In genomic region chr19:18286973-18287635, GRCh38 we compare ENCODE assay signal across 12 cellular contexts. TPM values are rescaled to one million over a fixed set of nuclear protein-coding genes. Genes with fewer than 3 reads are reported as not detected.
A peak's percentile ranks its signal among the peaks of the same experiment; 100 is the strongest.
DNase-seq lines count a peak whose midpoint lies in the region; ATAC-seq, FAIRE-seq and TF ChIP-seq lines count a peak whose summit lies in the region.
"Had no signal": no experiment of that assay in that cellular context is flagged by ENCODE, and none has a peak within 500 bp of the region (broad histone marks: within the 10 kb centered on the region; RNA-seq: fewer than 3 reads in every experiment).

No MANE protein-coding gene starts in this region.

- dilution Hi-C loops in keratinocyte (cut with MboI; ENCODE audit: extremely low pct_ligation_motif_present, low sequenced_read_pairs): no loop called here

- no peaks in the 10 kb centered on the region for H3K27me3 Mint-ChIP-seq in T-helper 1 cell treated with Interleukin-12 subunit alpha and Interleukin-12 subunit beta and Interleukin-4 antibody, amounts not matched to agents 30 μg/mL and 1 μg/mL, for 36 hours (ENCODE audit: low read depth)
- H3K27me3 Mint-ChIP-seq in activated naive CD8-positive, alpha-beta T cell treated with anti-CD3 and anti-CD28 coated beads, Interleukin-2, amount 10 ng/mL, durations not matched to agents 7 days and 5 days: no peaks in the 10 kb centered on the region
- H3K27me3 Mint-ChIP-seq in stimulated activated naive B cell treated with anti-CD40 and anti-IgM and Interleukin-4, amounts not matched to agents 10 μg/mL and 1 μg/mL and 100 μg/mL, for 72 hours: no peaks in the 10 kb centered on the region
- H3K27me3 Mint-ChIP-seq: T-helper 17 cell had no signal

- H3K79me2 ChIP-seq in keratinocyte (ENCODE audit: control insufficient read depth, insufficient read depth, low read length): no peaks in the 10 kb centered on the region

- DNase-seq in T-helper 1 cell (no peak), keratinocyte (ENCODE audit: low read depth, low spot score) (no peak), NOMO-1 treated with DMSO at 0.1 percent for 48 hours (lab: John Stamatoyannopoulos, UW; ENCODE audit: unreplicated experiment) (no peak), Kasumi-1 (lab: John Stamatoyannopoulos, UW) (no peak), pancreas (no peak)
- DNase-seq in activated naive CD8-positive, alpha-beta T cell treated with anti-CD3 and anti-CD28 coated beads, Interleukin-2, amount 10 ng/mL, durations not matched to agents 7 days and 5 days: no peak
- no peak for DNase-seq in stimulated activated naive B cell treated with anti-CD40 and anti-IgM and Interleukin-4, amounts not matched to agents 10 μg/mL and 1 μg/mL and 100 μg/mL, for 72 hours
- DNase-seq: NCI-H1417 treated with DMSO at 0.1 percent for 48 hours, T-helper 17 cell, upper lobe of left lung had no signal

- no peak for FAIRE-seq in keratinocyte (lab: Jason Lieb, UNC)
- no peak for FAIRE-seq in pancreas (lab: Jason Lieb, UNC)

- H3K27me3 ChIP-seq in keratinocyte (ENCODE audit: control insufficient read depth, extremely low read depth, insufficient read depth, low read length) (no peaks in the 10 kb centered on the region), pancreas (no peaks in the 10 kb centered on the region)
- H3K27me3 ChIP-seq: upper lobe of left lung had no signal

- H3K4me1 ChIP-seq in keratinocyte (ENCODE audit: control insufficient read depth, extremely low read depth, insufficient read depth, low read length) (peaks cover 13% of the 10 kb centered on the region), pancreas (peaks cover 0 to 11% (median 7%) of the 10 kb centered on the region in 3 donors)

- H3K9me3 ChIP-seq in keratinocyte (ENCODE audit: control insufficient read depth, low read depth, low read length): no peaks in the 10 kb centered on the region
- H3K9me3 ChIP-seq in pancreas: no peaks in the 10 kb centered on the region
- H3K9me3 ChIP-seq: upper lobe of left lung had no signal

- H3K36me3 ChIP-seq in keratinocyte (ENCODE audit: control insufficient read depth in 2 of 2, extremely low read depth in 1 of 2, insufficient read depth in 2 of 2, low read length in 2 of 2) (no peaks in the 10 kb centered on the region), pancreas (no peaks in the 10 kb centered on the region)
- H3K36me3 ChIP-seq: upper lobe of left lung had no signal

- POLR2A ChIA-PET in activated naive CD8-positive, alpha-beta T cell treated with anti-CD3 and anti-CD28 coated beads, Interleukin-2, amount 10 ng/mL, durations not matched to agents 7 days and 5 days (lab: Charles Lee): interaction anchor here (3.2 to 12.8 kb wide), 2 partner anchors 14 to 35 kb away, joined by 25 to 846 read pairs; partner anchors contain the start of gene LSM4

- H3K27ac ChIP-seq in keratinocyte (ENCODE audit: control insufficient read depth, insufficient read depth, low read length): no peak overlapping the region
- H3K27ac ChIP-seq in pancreas: no peak overlapping the region
- H3K27ac ChIP-seq: 22Rv1 had no signal

- H2AFZ ChIP-seq in keratinocyte (ENCODE audit: control insufficient read depth, low read length): peak overlapping the region; percentile 38

- no peak overlapping the region for H3K9ac ChIP-seq in keratinocyte (ENCODE audit: control insufficient read depth, extremely low read depth, insufficient read depth, low read length)

- peaks cover 9% of the 10 kb centered on the region for H3K36me3 Mint-ChIP-seq in T-helper 1 cell treated with Interleukin-12 subunit alpha and Interleukin-12 subunit beta and Interleukin-4 antibody, amounts not matched to agents 30 μg/mL and 1 μg/mL, for 36 hours (ENCODE audit: low read depth)
- H3K36me3 Mint-ChIP-seq in activated naive CD8-positive, alpha-beta T cell treated with anti-CD3 and anti-CD28 coated beads, Interleukin-2, amount 10 ng/mL, durations not matched to agents 7 days and 5 days: peaks cover 5% of the 10 kb centered on the region
- peaks cover 6 to 11% of the 10 kb centered on the region in 2 donors for H3K36me3 Mint-ChIP-seq in stimulated activated naive B cell treated with anti-CD40 and anti-IgM and Interleukin-4, amounts not matched to agents 10 μg/mL and 1 μg/mL and 100 μg/mL, for 72 hours

- peak overlapping the region; percentile 38 for H3K27ac Mint-ChIP-seq in T-helper 1 cell treated with Interleukin-12 subunit alpha and Interleukin-12 subunit beta and Interleukin-4 antibody, amounts not matched to agents 30 μg/mL and 1 μg/mL, for 36 hours
- peak overlapping the region; percentile 12 for H3K27ac Mint-ChIP-seq in activated naive CD8-positive, alpha-beta T cell treated with anti-CD3 and anti-CD28 coated beads, Interleukin-2, amount 10 ng/mL, durations not matched to agents 7 days and 5 days
- H3K27ac Mint-ChIP-seq in stimulated activated naive B cell treated with anti-CD40 and anti-IgM and Interleukin-4, amounts not matched to agents 10 μg/mL and 1 μg/mL and 100 μg/mL, for 72 hours: peak overlapping the region; percentile 67
- H3K27ac Mint-ChIP-seq: T-helper 17 cell had no signal

- TF ChIP-seq CTCF in keratinocyte (optimal IDR thresholded peaks at IDR 0.05 in 1 of 3, IDR thresholded peaks at IDR 0.05 in 1 of 3, conservative IDR thresholded peaks at IDR 0.05 in 1 of 3; ENCODE audit: extremely low read depth in 1 of 3, insufficient read depth in 2 of 3, low read length in 3 of 3): no peak
- TF ChIP-seq CTCF in pancreas (IDR thresholded peaks at IDR 0.05): no peak

- H3K4me3 ChIP-seq in keratinocyte (ENCODE audit: control insufficient read depth in 2 of 3, extremely low read depth in 1 of 3, insufficient read depth in 2 of 3, low read depth in 1 of 3, low read length in 3 of 3) (no peak overlapping the region), pancreas (no peak overlapping the region)
- H3K4me3 ChIP-seq: upper lobe of left lung had no signal

- ATAC-seq in activated naive CD8-positive, alpha-beta T cell treated with anti-CD3 and anti-CD28 coated beads, Interleukin-2, amount 10 ng/mL, durations not matched to agents 7 days and 5 days (ENCODE audit: low read depth): no peak
- ATAC-seq in stimulated activated naive B cell treated with anti-CD40 and anti-IgM and Interleukin-4, amounts not matched to agents 10 μg/mL and 1 μg/mL and 100 μg/mL, for 72 hours (replicated peaks): no peak
- ATAC-seq in pancreas: no peak
- ATAC-seq: T-helper 17 cell had no signal

- no peak overlapping the region for H3K4me2 ChIP-seq in keratinocyte (ENCODE audit: control insufficient read depth, extremely low read depth, insufficient read depth, low read depth, low read length)

- H4K20me1 ChIP-seq in keratinocyte (ENCODE audit: control insufficient read depth, extremely low read depth, insufficient read depth, low read length): no peaks in the 10 kb centered on the region

- 69 to 76% methylated on average over 21 of the region's 21 CpGs for WGBS in pancreas, 2 donors

- H3K4me3 Mint-ChIP-seq in T-helper 1 cell treated with Interleukin-12 subunit alpha and Interleukin-12 subunit beta and Interleukin-4 antibody, amounts not matched to agents 30 μg/mL and 1 μg/mL, for 36 hours: no peak overlapping the region
- H3K4me3 Mint-ChIP-seq in activated naive CD8-positive, alpha-beta T cell treated with anti-CD3 and anti-CD28 coated beads, Interleukin-2, amount 10 ng/mL, durations not matched to agents 7 days and 5 days: no peak overlapping the region
- H3K4me3 Mint-ChIP-seq in stimulated activated naive B cell treated with anti-CD40 and anti-IgM and Interleukin-4, amounts not matched to agents 10 μg/mL and 1 μg/mL and 100 μg/mL, for 72 hours: no peak overlapping the region
- H3K4me3 Mint-ChIP-seq: T-helper 17 cell had no signal

- intact Hi-C loops in pancreas (cut with DNase I): no loop called here

- H3K9me3 Mint-ChIP-seq in T-helper 1 cell treated with Interleukin-12 subunit alpha and Interleukin-12 subunit beta and Interleukin-4 antibody, amounts not matched to agents 30 μg/mL and 1 μg/mL, for 36 hours: no peaks in the 10 kb centered on the region
- no peaks in the 10 kb centered on the region for H3K9me3 Mint-ChIP-seq in activated naive CD8-positive, alpha-beta T cell treated with anti-CD3 and anti-CD28 coated beads, Interleukin-2, amount 10 ng/mL, durations not matched to agents 7 days and 5 days
- H3K9me3 Mint-ChIP-seq in stimulated activated naive B cell treated with anti-CD40 and anti-IgM and Interleukin-4, amounts not matched to agents 10 μg/mL and 1 μg/mL and 100 μg/mL, for 72 hours: no peaks in the 10 kb centered on the region

- peaks cover 50% of the 10 kb centered on the region for H3K4me1 Mint-ChIP-seq in T-helper 1 cell treated with Interleukin-12 subunit alpha and Interleukin-12 subunit beta and Interleukin-4 antibody, amounts not matched to agents 30 μg/mL and 1 μg/mL, for 36 hours (ENCODE audit: low read depth)
- peaks cover 47% of the 10 kb centered on the region for H3K4me1 Mint-ChIP-seq in activated naive CD8-positive, alpha-beta T cell treated with anti-CD3 and anti-CD28 coated beads, Interleukin-2, amount 10 ng/mL, durations not matched to agents 7 days and 5 days
- H3K4me1 Mint-ChIP-seq in stimulated activated naive B cell treated with anti-CD40 and anti-IgM and Interleukin-4, amounts not matched to agents 10 μg/mL and 1 μg/mL and 100 μg/mL, for 72 hours: peaks cover 53 to 87% of the 10 kb centered on the region in 2 donors

- peaks cover 2% of the 10 kb centered on the region for H3K9me1 ChIP-seq in keratinocyte (ENCODE audit: control insufficient read depth, extremely low read depth, insufficient read depth, low read length)

RNA-seq across cellular contexts. Expression of gene JUND, which starts 5.7 kb away (rescaled TPM):
- 100 to 1,000 TPM; 366 to 394 TPM for total RNA-seq in activated naive CD8-positive, alpha-beta T cell treated with anti-CD3 and anti-CD28 coated beads, Interleukin-2, amount 10 ng/mL, durations not matched to agents 7 days and 5 days
- 17.2 to 36.7 TPM (median 20.7 TPM) in 3 replicates for polyA plus RNA-seq in keratinocyte
- polyA plus RNA-seq in keratinocyte (2011; ENCODE audit: low read depth): 36.2 TPM
- polyA plus RNA-seq in keratinocyte (2011; cell fraction: cytosol; rRNA removed): 13.4 and 56.6 TPM in 2 replicates
- polyA plus RNA-seq in keratinocyte (2011; cell fraction: nucleus; rRNA removed): 31.1 and 77.4 TPM in 2 replicates
- polyA plus RNA-seq in keratinocyte (2012; ENCODE audit: low replicate concordance): 25.3 and 35.2 TPM in 2 replicates
- polyA minus RNA-seq in keratinocyte: 8.8 to 21.5 TPM (median 11.9 TPM) in 3 replicates
- polyA minus RNA-seq in keratinocyte (2011; cell fraction: cytosol; rRNA and poly(A)+ RNA removed): 116 TPM
- 81.8 and 91.2 TPM in 2 replicates for polyA minus RNA-seq in keratinocyte (2011; cell fraction: nucleus; rRNA and poly(A)+ RNA removed)
- total RNA-seq in pancreas: 100 to 1,000 TPM in 5 of 6 donors, 10 to 100 TPM in 1; 86.8 to 181 (median 137) TPM
- 100 to 1,000 TPM; 111 to 128 TPM for polyA plus RNA-seq in pancreas

RNA-seq across cellular contexts. Expression of gene IQCN, which starts 12.9 kb away (rescaled TPM):
- total RNA-seq in activated naive CD8-positive, alpha-beta T cell treated with anti-CD3 and anti-CD28 coated beads, Interleukin-2, amount 10 ng/mL, durations not matched to agents 7 days and 5 days: 1 to 10 TPM; 5.0 to 5.2 TPM
- polyA plus RNA-seq in keratinocyte (0.02 to 0.06 TPM in 2 of 3 replicates, not detected in the other), pancreas (10 to 100 TPM; 14.7 to 25.3 TPM)
- polyA plus RNA-seq in keratinocyte (2011; ENCODE audit: low read depth): not detected
- not detected in 2 replicates for polyA plus RNA-seq in keratinocyte (2011; cell fraction: cytosol; rRNA removed)
- 0.69 and 3.8 TPM in 2 replicates for polyA plus RNA-seq in keratinocyte (2011; cell fraction: nucleus; rRNA removed)
- 0.02 and 0.34 TPM in 2 replicates for polyA plus RNA-seq in keratinocyte (2012; ENCODE audit: low replicate concordance)
- polyA minus RNA-seq in keratinocyte: 0.26 to 0.46 TPM in 2 of 3 replicates, not detected in the other
- not detected for polyA minus RNA-seq in keratinocyte (2011; cell fraction: cytosol; rRNA and poly(A)+ RNA removed)
- 0.84 and 2.8 TPM in 2 replicates for polyA minus RNA-seq in keratinocyte (2011; cell fraction: nucleus; rRNA and poly(A)+ RNA removed)
- 1 to 10 TPM; 1.0 to 5.6 (median 1.6) TPM for total RNA-seq in pancreas

RNA-seq across cellular contexts. Expression of gene LSM4, which starts 35.8 kb away (rescaled TPM):
- total RNA-seq in activated naive CD8-positive, alpha-beta T cell treated with anti-CD3 and anti-CD28 coated beads, Interleukin-2, amount 10 ng/mL, durations not matched to agents 7 days and 5 days: 100 to 1,000 TPM; 151 to 157 TPM
- polyA plus RNA-seq in keratinocyte (150 to 170 TPM (median 162 TPM) in 3 replicates), pancreas (10 to 100 TPM; 65.9 to 67.9 TPM)
- polyA plus RNA-seq in keratinocyte (2011; ENCODE audit: low read depth): 50.4 TPM
- polyA plus RNA-seq in keratinocyte (2011; cell fraction: cytosol; rRNA removed): 74.7 and 141 TPM in 2 replicates
- polyA plus RNA-seq in keratinocyte (2011; cell fraction: nucleus; rRNA removed): 41.7 and 45.2 TPM in 2 replicates
- 86.5 and 186 TPM in 2 replicates for polyA plus RNA-seq in keratinocyte (2012; ENCODE audit: low replicate concordance)
- polyA minus RNA-seq in keratinocyte: 30.7 to 49.0 TPM (median 33.8 TPM) in 3 replicates
- 109 TPM for polyA minus RNA-seq in keratinocyte (2011; cell fraction: cytosol; rRNA and poly(A)+ RNA removed)
- 16.4 and 21.7 TPM in 2 replicates for polyA minus RNA-seq in keratinocyte (2011; cell fraction: nucleus; rRNA and poly(A)+ RNA removed)
- 10 to 100 TPM; 16.5 to 39.0 (median 33.4) TPM for total RNA-seq in pancreas

RNA-seq across cellular contexts. Expression of gene PGPEP1, which starts 53.3 kb away (rescaled TPM):
- total RNA-seq in activated naive CD8-positive, alpha-beta T cell treated with anti-CD3 and anti-CD28 coated beads, Interleukin-2, amount 10 ng/mL, durations not matched to agents 7 days and 5 days: 10 to 100 TPM; 41.3 to 45.7 TPM
- polyA plus RNA-seq in keratinocyte: 4.8 to 5.8 TPM (median 5.6 TPM) in 3 replicates
- polyA plus RNA-seq in keratinocyte (2011; ENCODE audit: low read depth): 1.3 TPM
- 4.0 and 4.4 TPM in 2 replicates for polyA plus RNA-seq in keratinocyte (2011; cell fraction: cytosol; rRNA removed)
- polyA plus RNA-seq in keratinocyte (2011; cell fraction: nucleus; rRNA removed): 9.2 and 10.9 TPM in 2 replicates
- polyA plus RNA-seq in keratinocyte (2012; ENCODE audit: low replicate concordance): 4.5 and 4.8 TPM in 2 replicates
- polyA minus RNA-seq in keratinocyte: 8.9 to 13.1 TPM (median 11.7 TPM) in 3 replicates
- polyA minus RNA-seq in keratinocyte (2011; cell fraction: cytosol; rRNA and poly(A)+ RNA removed): 7.5 TPM
- 6.7 and 7.3 TPM in 2 replicates for polyA minus RNA-seq in keratinocyte (2011; cell fraction: nucleus; rRNA and poly(A)+ RNA removed)
- total RNA-seq in pancreas: 10 to 100 TPM; 32.9 to 44.4 (median 37.1) TPM
- 10 to 100 TPM; 10.4 to 20.7 TPM for polyA plus RNA-seq in pancreas

Comparison
In these comparisons a context has a peak if more than half of its experiments do, and no peak if none do; other contexts are left out.
1. H3K27ac Mint-ChIP-seq: peak in every context shown above with its lines; median percentile 67 in stimulated activated naive B cell treated with anti-CD40 and anti-IgM and Interleukin-4, amounts not matched to agents 10 μg/mL and 1 μg/mL and 100 μg/mL, for 72 hours; 38 in T-helper 1 cell treated with Interleukin-12 subunit alpha and Interleukin-12 subunit beta and Interleukin-4 antibody, amounts not matched to agents 30 μg/mL and 1 μg/mL, for 36 hours; 12 in activated naive CD8-positive, alpha-beta T cell treated with anti-CD3 and anti-CD28 coated beads, Interleukin-2, amount 10 ng/mL, durations not matched to agents 7 days and 5 days.